ENCODE assay signal across 23 cellular contexts in genomic region chr19:32317045-32317444, GRCh38.
"Had no signal": no experiment of that assay in that cellular context is flagged by ENCODE, and none has a peak within 500 bp of the region (broad histone marks: within the 10 kb centered on the region; RNA-seq: fewer than 3 reads in every experiment).

No MANE protein-coding gene starts in this region.

- H3K36me3 ChIP-seq: gastroesophageal sphincter, neutrophil, right lobe of liver, spleen, tibial artery, upper lobe of left lung had no signal

- ATAC-seq: esophagus mucosa; gastroesophageal sphincter; left colon; left ventricle myocardium superior; psoas muscle; right lobe of liver; stimulated activated memory B cell treated with anti-CD40 and anti-IgM and Interleukin-4, amounts not matched to agents 10 μg/mL and 1 μg/mL and 100 μg/mL, for 72 hours had no signal

- H3K27ac ChIP-seq: coronary artery, gastroesophageal sphincter, neutrophil, psoas muscle, right lobe of liver, spleen, tibial artery, upper lobe of left lung had no signal

- H3K4me1 ChIP-seq: gastroesophageal sphincter, psoas muscle, right lobe of liver, tibial artery, upper lobe of left lung had no signal

- DNase-seq: effector CD8-positive, alpha-beta T cell; foreskin fibroblast; glutamatergic neuron; left colon; left ventricle myocardium superior; mesenchymal stem cell; naive B cell; psoas muscle; retina; right lobe of liver; spleen; stimulated activated CD4-positive, alpha-beta T cell treated with anti-CD3 and anti-CD28 coated beads, Interleukin-15, amount 100 ng/mL, for 24 hours; stimulated activated CD4-positive, alpha-beta T cell treated with anti-CD3 and anti-CD28 coated beads, Interleukin-1b, Interleukin-23, amount 100 ng/mL, for 48 hours; stimulated activated CD4-positive, alpha-beta T cell treated with anti-CD3 and anti-CD28 coated beads, Interleukin-4, amount 100 ng/mL, for 24 hours; tibial artery; upper lobe of left lung had no signal

- H3K4me3 ChIP-seq: coronary artery, gastroesophageal sphincter, lung, psoas muscle, right lobe of liver, spleen, tibial artery, upper lobe of left lung had no signal

- H3K36me3 Mint-ChIP-seq: naive B cell; stimulated activated memory B cell treated with anti-CD40 and anti-IgM and Interleukin-4, amounts not matched to agents 10 μg/mL and 1 μg/mL and 100 μg/mL, for 72 hours had no signal

- H3K27ac Mint-ChIP-seq: stimulated activated memory B cell treated with anti-CD40 and anti-IgM and Interleukin-4, amounts not matched to agents 10 μg/mL and 1 μg/mL and 100 μg/mL, for 72 hours; stimulated activated naive CD8-positive, alpha-beta T cell treated with anti-CD3 and anti-CD28 coated beads, Interleukin-15, Interleukin-2, amounts not matched to agents 100 ng/mL and 50 ng/mL, for 24 hours had no signal

- H3K4me3 Mint-ChIP-seq: naive B cell; stimulated activated memory B cell treated with anti-CD40 and anti-IgM and Interleukin-4, amounts not matched to agents 10 μg/mL and 1 μg/mL and 100 μg/mL, for 72 hours; stimulated activated naive CD8-positive, alpha-beta T cell treated with anti-CD3 and anti-CD28 coated beads, Interleukin-15, Interleukin-2, amounts not matched to agents 100 ng/mL and 50 ng/mL, for 24 hours had no signal

- H3K9me3 ChIP-seq: gastroesophageal sphincter, neutrophil, psoas muscle, right lobe of liver, spleen, tibial artery, upper lobe of left lung had no signal

- H3K4me1 Mint-ChIP-seq: stimulated activated memory B cell treated with anti-CD40 and anti-IgM and Interleukin-4, amounts not matched to agents 10 μg/mL and 1 μg/mL and 100 μg/mL, for 72 hours had no signal

- H3K9me3 Mint-ChIP-seq: stimulated activated memory B cell treated with anti-CD40 and anti-IgM and Interleukin-4, amounts not matched to agents 10 μg/mL and 1 μg/mL and 100 μg/mL, for 72 hours; stimulated activated naive CD8-positive, alpha-beta T cell treated with anti-CD3 and anti-CD28 coated beads, Interleukin-15, Interleukin-2, amounts not matched to agents 100 ng/mL and 50 ng/mL, for 24 hours had no signal

- H3K27me3 ChIP-seq: right lobe of liver, upper lobe of left lung had no signal
